In the genomic region with DNA sequence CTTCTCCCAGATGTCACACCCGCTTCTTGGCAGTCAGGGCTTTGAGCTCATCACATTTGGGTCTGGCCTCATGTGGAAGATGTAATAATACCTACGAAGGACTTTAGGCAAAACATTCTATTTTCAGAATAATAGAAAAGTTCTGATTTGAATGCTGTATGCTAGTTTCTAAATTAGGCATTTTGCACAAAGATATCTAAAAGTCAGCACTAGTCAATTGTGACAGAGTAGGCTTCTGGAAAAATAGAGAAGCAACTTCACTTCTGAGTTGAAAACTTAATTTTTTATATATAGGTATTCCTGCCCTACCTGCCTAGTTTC, we compare ENCODE assay signal across 14 cellular contexts. TPM values are rescaled to one million over a fixed set of nuclear protein-coding genes. Genes with fewer than 3 reads are reported as not detected.
A peak's percentile ranks its signal among the peaks of the same experiment; 100 is the strongest.
DNase-seq lines count a peak whose midpoint lies in the region; ATAC-seq and TF ChIP-seq lines count a peak whose summit lies in the region.
"Had no signal": no experiment of that assay in that cellular context is flagged by ENCODE, and none has a peak within 500 bp of the region (broad histone marks: within the 10 kb centered on the region; RNA-seq: fewer than 3 reads in every experiment).

No MANE protein-coding gene starts in this region.

- H3K4me3 ChIP-seq in breast epithelium: no peak overlapping the region
- H3K4me3 ChIP-seq: SJCRH30 had no signal

- intact Hi-C loops in breast epithelium (cut with DNase I; ENCODE audit: low total_unique reads): no loop called here

- no peak overlapping the region for H3K27ac ChIP-seq in breast epithelium
- H3K27ac ChIP-seq: SJCRH30 had no signal

- no peak for DNase-seq in NCI-H2171 treated with DMSO at 0.1 percent for 48 hours (lab: John Stamatoyannopoulos, UW)
- no peak for DNase-seq in GM03348 (ENCODE audit: low spot score)
- no peak for DNase-seq in DMS79 treated with DMSO at 0.1 percent for 48 hours (lab: John Stamatoyannopoulos, UW)
- DNase-seq in breast epithelium (ENCODE audit: low spot score in 2 of 2): no peak
- DNase-seq: Caco-2, hypothalamus, midbrain, NCI-H1436, NCI-H345, SJCRH30 had no signal

- H3K4me1 ChIP-seq in breast epithelium: no peaks in the 10 kb centered on the region
- H3K4me1 ChIP-seq: SJCRH30 had no signal

- no peaks in the 10 kb centered on the region for H3K27me3 ChIP-seq in breast epithelium
- H3K27me3 ChIP-seq: SJCRH30 had no signal

- TF ChIP-seq POLR2A in breast epithelium (IDR thresholded peaks at IDR 0.05): no peak

- ATAC-seq in GM18520 (IDR thresholded peaks at IDR 0.05; ENCODE audit: unreplicated experiment) (peak; percentile 11), GM21390 (IDR thresholded peaks at IDR 0.05; ENCODE audit: unreplicated experiment) (peak; percentile 31), HG02885 (IDR thresholded peaks at IDR 0.05; ENCODE audit: poor library complexity, unreplicated experiment) (peak; percentile 37), HG03571 (IDR thresholded peaks at IDR 0.05; ENCODE audit: unreplicated experiment) (peak; percentile 23)

- no peaks in the 10 kb centered on the region for H3K9me3 ChIP-seq in breast epithelium
- H3K9me3 ChIP-seq: Caco-2, SJCRH30 had no signal

- no peaks in the 10 kb centered on the region for H3K36me3 ChIP-seq in breast epithelium
- H3K36me3 ChIP-seq: SJCRH30 had no signal

- TF ChIP-seq CTCF in breast epithelium (IDR thresholded peaks at IDR 0.05): no peak

RNA-seq across cellular contexts. Expression of a gene that starts 38.3 kb away (rescaled TPM):
- 10 to 100 TPM; 21.3 to 60.7 (median 34.4) TPM for total RNA-seq in breast epithelium
